Comparison of ENCODE assay signal across 13 cellular contexts in genomic region chr7:118870187-118870586, GRCh38.
DNase-seq lines count a peak whose midpoint lies in the region; ATAC-seq, FAIRE-seq and TF ChIP-seq lines count a peak whose summit lies in the region.
"Had no signal": no experiment of that assay in that cellular context is flagged by ENCODE, and none has a peak within 500 bp of the region (broad histone marks: within the 10 kb centered on the region; RNA-seq: fewer than 3 reads in every experiment).

No MANE protein-coding gene starts in this region.

- H3K4me1 Mint-ChIP-seq in MCF 10A (ENCODE audit: insufficient read depth, unreplicated experiment) = no peaks in the 10 kb centered on the region
- peaks cover 64% of the 10 kb centered on the region for H3K4me1 Mint-ChIP-seq in endodermal cell
- H3K4me1 Mint-ChIP-seq: activated naive CD8-positive, alpha-beta T cell treated with anti-CD3 and anti-CD28 coated beads, Interleukin-2, amount 50 U/mL, for 24 hours had no signal

- H3K9ac ChIP-seq in NT2/D1 (ENCODE audit: insufficient read length, low read depth) = no peak overlapping the region
- no peak overlapping the region for H3K9ac ChIP-seq in endodermal cell (ENCODE audit: extremely low read depth, low read length, poor library complexity, severe bottlenecking)

- H3K36me3 Mint-ChIP-seq in MCF 10A (ENCODE audit: insufficient read depth, unreplicated experiment) (no peaks in the 10 kb centered on the region), endodermal cell (ENCODE audit: low read depth) (no peaks in the 10 kb centered on the region)

- FAIRE-seq in pancreas (lab: Jason Lieb, UNC) = no peak
- FAIRE-seq: islet of Langerhans, RCC 7860 had no signal

- no peak for TF ChIP-seq POLR2A in breast epithelium (IDR thresholded peaks at IDR 0.05)
- no peak for TF ChIP-seq POLR2A in stomach (IDR thresholded peaks at IDR 0.05)

- ATAC-seq in HG03175 (IDR thresholded peaks at IDR 0.05; ENCODE audit: unreplicated experiment) = no peak
- ATAC-seq in pancreas = no peak
- ATAC-seq: activated naive CD8-positive, alpha-beta T cell treated with anti-CD3 and anti-CD28 coated beads, Interleukin-2, amount 50 U/mL, for 24 hours had no signal

- no peaks in the 10 kb centered on the region for H3K36me3 ChIP-seq in breast epithelium
- no peaks in the 10 kb centered on the region for H3K36me3 ChIP-seq in NT2/D1 (ENCODE audit: insufficient read depth, insufficient read length, low read length)
- no peaks in the 10 kb centered on the region for H3K36me3 ChIP-seq in endodermal cell (ENCODE audit: control insufficient read depth, insufficient read depth, low read length)
- no peaks in the 10 kb centered on the region for H3K36me3 ChIP-seq in stomach
- no peaks in the 10 kb centered on the region for H3K36me3 ChIP-seq in pancreas

- H3K27ac Mint-ChIP-seq in MCF 10A (ENCODE audit: low read depth, unreplicated experiment) = no peak overlapping the region
- no peak overlapping the region for H3K27ac Mint-ChIP-seq in endodermal cell
- H3K27ac Mint-ChIP-seq: activated naive CD8-positive, alpha-beta T cell treated with anti-CD3 and anti-CD28 coated beads, Interleukin-2, amount 50 U/mL, for 24 hours; HFFc6 had no signal

- H3K9me3 ChIP-seq in breast epithelium (no peaks in the 10 kb centered on the region), NT2/D1 (ENCODE audit: insufficient read depth, low read length) (no peaks in the 10 kb centered on the region), endodermal cell (ENCODE audit: control insufficient read depth, low read length) (peaks cover 12% of the 10 kb centered on the region), stomach (no peaks in the 10 kb centered on the region), pancreas (no peaks in the 10 kb centered on the region)

- no peak for TF ChIP-seq EP300 in stomach (IDR thresholded peaks at IDR 0.05)

- CTCF ChIA-PET in MCF 10A (lab: Yijun Ruan, JAX) = interaction anchor here (0.6 to 3.8 kb wide), 9 partner anchors 11 to 1430 kb away, joined by 3 to 18 read pairs (median 3); no protein-coding TSS in a partner anchor

- H3K4me1 ChIP-seq in breast epithelium = no peaks in the 10 kb centered on the region
- no peaks in the 10 kb centered on the region for H3K4me1 ChIP-seq in NT2/D1 (ENCODE audit: insufficient read depth, insufficient read length)
- peaks cover 11% of the 10 kb centered on the region for H3K4me1 ChIP-seq in endodermal cell (ENCODE audit: control insufficient read depth, insufficient read depth, low read length)
- peaks cover 0 to 7% (median 3%) of the 10 kb centered on the region in 4 donors for H3K4me1 ChIP-seq in stomach
- H3K4me1 ChIP-seq in pancreas = no peaks in the 10 kb centered on the region

- DNase-seq in MCF 10A (ENCODE audit: unreplicated experiment) (peak; percentile 32), breast epithelium (ENCODE audit: low spot score in 2 of 2) (no peak), NT2/D1 (ENCODE audit: low read depth, low spot score) (peak; percentile 27), endodermal cell (peak; percentile 59), stomach (no peak), pancreas (no peak), D341Med (ENCODE audit: low spot score) (no peak)
- DNase-seq: activated CD4-positive, alpha-beta T cell treated with anti-CD3 and anti-CD28 coated beads, Interleukin-2, amount 50 U/mL, for 4 hours; activated naive CD8-positive, alpha-beta T cell treated with anti-CD3 and anti-CD28 coated beads, Interleukin-2, amount 50 U/mL, for 24 hours; HFFc6 had no signal

- 80 to 100% methylated on average over 3 to 4 of the region's 4 CpGs for WGBS in endodermal cell (ENCODE audit: insufficient coverage in 1 of 2, insufficient read length in 1 of 2), 2 experiments
- WGBS in stomach, 5 donors = 77 to 83% (median 80%) methylated on average over 4 of the region's 4 CpGs
- 75 to 78% methylated on average over 4 of the region's 4 CpGs for WGBS in pancreas, 2 donors

- peak; percentile 35 for TF ChIP-seq CTCF in MCF 10A (IDR thresholded peaks at IDR 0.05; ENCODE audit: unreplicated experiment)
- no peak for TF ChIP-seq CTCF in breast epithelium (IDR thresholded peaks at IDR 0.05)
- peak; percentile 73 for TF ChIP-seq CTCF in endodermal cell (conservative IDR thresholded peaks at IDR 0.05)
- no peak for TF ChIP-seq CTCF in stomach (IDR thresholded peaks at IDR 0.05)
- TF ChIP-seq CTCF in pancreas (IDR thresholded peaks at IDR 0.05) = no peak

- no peak overlapping the region for H3K4me3 ChIP-seq in breast epithelium
- no peak overlapping the region for H3K4me3 ChIP-seq in NT2/D1 (ENCODE audit: insufficient read length, low read depth)
- H3K4me3 ChIP-seq in endodermal cell (ENCODE audit: low read length) = no peak overlapping the region
- no peak overlapping the region for H3K4me3 ChIP-seq in stomach
- H3K4me3 ChIP-seq in pancreas = no peak overlapping the region

- no peaks in the 10 kb centered on the region for H3K27me3 ChIP-seq in breast epithelium
- no peaks in the 10 kb centered on the region for H3K27me3 ChIP-seq in NT2/D1 (ENCODE audit: insufficient read depth, insufficient read length)
- H3K27me3 ChIP-seq in endodermal cell (ENCODE audit: control insufficient read depth, insufficient read depth, low read length, poor library complexity, severe bottlenecking) = no peaks in the 10 kb centered on the region
- no peaks in the 10 kb centered on the region for H3K27me3 ChIP-seq in stomach
- no peaks in the 10 kb centered on the region for H3K27me3 ChIP-seq in pancreas

- no peak overlapping the region for H3K4me3 Mint-ChIP-seq in MCF 10A (ENCODE audit: unreplicated experiment)
- H3K4me3 Mint-ChIP-seq in endodermal cell = no peak overlapping the region
- H3K4me3 Mint-ChIP-seq: activated naive CD8-positive, alpha-beta T cell treated with anti-CD3 and anti-CD28 coated beads, Interleukin-2, amount 50 U/mL, for 24 hours; HFFc6 had no signal

- H3K27me3 Mint-ChIP-seq in MCF 10A (ENCODE audit: insufficient read depth, unreplicated experiment) (peaks cover 39% of the 10 kb centered on the region), endodermal cell (ENCODE audit: insufficient read depth) (no peaks in the 10 kb centered on the region)
- H3K27me3 Mint-ChIP-seq: activated naive CD8-positive, alpha-beta T cell treated with anti-CD3 and anti-CD28 coated beads, Interleukin-2, amount 50 U/mL, for 24 hours had no signal

- H3K9me3 Mint-ChIP-seq in MCF 10A (ENCODE audit: unreplicated experiment) = no peaks in the 10 kb centered on the region
- H3K9me3 Mint-ChIP-seq in endodermal cell = no peaks in the 10 kb centered on the region
- H3K9me3 Mint-ChIP-seq: activated naive CD8-positive, alpha-beta T cell treated with anti-CD3 and anti-CD28 coated beads, Interleukin-2, amount 50 U/mL, for 24 hours had no signal

- H3K27ac ChIP-seq in breast epithelium (no peak overlapping the region), endodermal cell (ENCODE audit: low read depth, low read length) (no peak overlapping the region), stomach (no peak overlapping the region), pancreas (no peak overlapping the region)

- intact Hi-C loops in MCF 10A (cut with micrococcal nuclease) = no loop called here
- intact Hi-C loops in breast epithelium (cut with DNase I; ENCODE audit: low total_unique reads) = no loop called here
- intact Hi-C loops in stomach (cut with DNase I; ENCODE audit: low total_unique reads) = no loop called here
- intact Hi-C loops in pancreas (cut with DNase I) = no loop called here

- no TSS peak for BruUV-seq in MCF 10A (replicated peaks; lab: Mats Ljungman, UMichigan)

- POLR2A ChIA-PET in MCF 10A (lab: Yijun Ruan, JAX) = no interaction called here

Comparison
In these comparisons a context has a peak if more than half of its experiments do, and no peak if none do; other contexts are left out.
1. DNase-seq: peak in MCF 10A (single experiment), NT2/D1 (single experiment) and endodermal cell (single experiment); none in breast epithelium (0 of 2), stomach (single experiment), pancreas (0 of 6) and D341Med (single experiment).
2. CTCF ChIP-seq: peak in MCF 10A (single experiment) and endodermal cell (single experiment); none in breast epithelium (0 of 3), stomach (0 of 7) and pancreas (0 of 4).